In genomic region chr11:48078661-48079060, GRCh38 we compare ENCODE assay signal across 18 cellular contexts.
"Had no signal": no experiment of that assay in that cellular context is flagged by ENCODE, and none has a peak within 500 bp of the region (broad histone marks: within the 10 kb centered on the region; RNA-seq: fewer than 3 reads in every experiment).

No MANE protein-coding gene starts in this region.

- H3K4me3 ChIP-seq: lung, stomach, thyroid gland, uterus had no signal

- H3K9me3 Mint-ChIP-seq: activated T-cell treated with anti-CD3 and anti-CD28 coated beads, Interleukin-2, amount 50 U/mL, for 24 hours; immature natural killer cell; naive thymus-derived CD4-positive, alpha-beta T cell had no signal

- H3K36me3 ChIP-seq: stomach, thyroid gland, uterus had no signal

- H3K4me3 Mint-ChIP-seq: activated CD8-positive, alpha-beta memory T cell treated with anti-CD3 and anti-CD28 coated beads, Interleukin-2, amount 10 ng/mL, durations not matched to agents 7 days and 5 days; activated naive CD8-positive, alpha-beta T cell; activated T-cell treated with anti-CD3 and anti-CD28 coated beads, Interleukin-2, amount 50 U/mL, for 24 hours had no signal

- H3K27ac Mint-ChIP-seq: activated CD8-positive, alpha-beta memory T cell treated with anti-CD3 and anti-CD28 coated beads, Interleukin-2, amount 10 ng/mL, durations not matched to agents 7 days and 5 days; activated naive CD8-positive, alpha-beta T cell; activated T-cell treated with anti-CD3 and anti-CD28 coated beads, Interleukin-2, amount 50 U/mL, for 24 hours had no signal

- H3K27me3 ChIP-seq: stomach, thyroid gland, uterus had no signal

- H3K27me3 Mint-ChIP-seq: activated CD8-positive, alpha-beta memory T cell treated with anti-CD3 and anti-CD28 coated beads, Interleukin-2, amount 10 ng/mL, durations not matched to agents 7 days and 5 days; activated naive CD8-positive, alpha-beta T cell; activated T-cell treated with anti-CD3 and anti-CD28 coated beads, Interleukin-2, amount 50 U/mL, for 24 hours; naive thymus-derived CD4-positive, alpha-beta T cell had no signal

- H3K9me3 ChIP-seq: stomach, thyroid gland, uterus had no signal

- H3K27ac ChIP-seq: stomach, uterus had no signal

- ATAC-seq: activated CD8-positive, alpha-beta memory T cell treated with anti-CD3 and anti-CD28 coated beads, Interleukin-2, amount 10 ng/mL, durations not matched to agents 7 days and 5 days; left colon; naive thymus-derived CD4-positive, alpha-beta T cell had no signal

- DNase-seq: activated CD4-positive, CD25-positive, alpha-beta regulatory T cell; activated CD8-positive, alpha-beta memory T cell treated with anti-CD3 and anti-CD28 coated beads, Interleukin-2, amount 10 ng/mL, durations not matched to agents 7 days and 5 days; activated gamma-delta T cell; activated T-cell treated with anti-CD3 and anti-CD28 coated beads, Interleukin-2, amount 50 U/mL, for 24 hours; effector CD4-positive, alpha-beta T cell; foreskin fibroblast; immature natural killer cell; left colon; midbrain; naive thymus-derived CD4-positive, alpha-beta T cell; occipital lobe; stimulated activated CD4-positive, alpha-beta T cell treated with anti-CD3 and anti-CD28 coated beads, Interleukin-4, amount 100 ng/mL, for 1 hour; stomach; T-helper 2 cell; thyroid gland; uterus had no signal

- H3K4me1 ChIP-seq: uterus had no signal
